In the genomic region with DNA sequence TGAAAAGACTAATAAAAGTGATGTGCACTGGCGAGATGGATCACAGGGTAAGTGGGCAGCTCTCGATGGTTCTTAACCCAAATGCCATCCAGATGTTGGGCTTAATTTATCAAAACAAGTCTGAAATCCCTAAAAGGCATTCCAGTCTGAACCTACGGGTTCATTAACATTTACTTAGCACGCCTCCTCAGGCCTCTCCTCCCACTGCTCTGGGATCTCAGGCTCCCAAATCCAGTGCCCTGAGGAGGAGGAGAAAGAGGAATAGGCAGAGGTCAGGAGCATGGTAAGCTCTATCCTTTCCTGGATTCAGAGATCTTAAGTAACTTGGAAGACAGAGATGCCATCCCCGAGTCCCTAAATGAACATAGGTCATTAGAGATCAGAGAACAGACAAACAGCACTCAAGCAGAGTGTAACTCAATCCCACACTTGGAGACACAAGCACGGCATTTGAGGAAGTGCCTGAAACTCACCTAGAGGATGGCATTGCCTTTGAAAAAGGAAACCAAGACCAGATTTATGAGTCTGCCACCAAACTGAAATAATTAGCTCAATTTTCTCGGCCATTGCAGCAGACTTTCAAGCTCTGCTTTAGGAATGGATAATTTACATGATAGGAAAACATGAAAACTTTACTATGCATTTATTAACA, we compare ENCODE assay signal across 17 cellular contexts.
DNase-seq lines count a peak whose midpoint lies in the region; ATAC-seq and TF ChIP-seq lines count a peak whose summit lies in the region.
"Had no signal": no experiment of that assay in that cellular context is flagged by ENCODE, and none has a peak within 500 bp of the region (broad histone marks: within the 10 kb centered on the region; RNA-seq: fewer than 3 reads in every experiment).

No MANE protein-coding gene starts in this region.

- no peaks in the 10 kb centered on the region for H4K20me1 ChIP-seq in GM23338 (replicated peaks; ENCODE audit: insufficient read depth)

- H3K79me2 ChIP-seq in GM23338 (replicated peaks; ENCODE audit: insufficient read depth), result no peaks in the 10 kb centered on the region

- peaks cover 5% of the 10 kb centered on the region; the same call in 1 of the 2 replicates for H3K9me2 ChIP-seq in GM23338 (ENCODE audit: insufficient read depth)

- CTCF ChIA-PET in HEK293 (lab: Yijun Ruan, JAX), result no interaction called here

- no peak overlapping the region; the same call in 1 of the 2 replicates for H3K4me2 ChIP-seq in GM23338

- H3F3A ChIP-seq in GM23338 (replicated peaks; ENCODE audit: low read depth), result no peaks in the 10 kb centered on the region

- peaks cover 16% of the 10 kb centered on the region for H3K9me3 Mint-ChIP-seq in GM23338
- H3K9me3 Mint-ChIP-seq in nephron progenitor cell, result peaks cover 37% of the 10 kb centered on the region

- H3K27me3 ChIP-seq in GM23338 (ENCODE audit: insufficient read depth) (no peaks in the 10 kb centered on the region), esophagus muscularis mucosa (no peaks in the 10 kb centered on the region)

- no peak overlapping the region for H3K27ac ChIP-seq in GM23338 (ENCODE audit: low read depth)
- no peak overlapping the region for H3K27ac ChIP-seq in HEK293 (ENCODE audit: extremely low read depth, low read depth, low read length)
- no peak overlapping the region for H3K27ac ChIP-seq in esophagus muscularis mucosa (replicated peaks in 1 of 4)
- H3K27ac ChIP-seq: GM23248, HL-60 had no signal

- TF ChIP-seq POLR2A in esophagus muscularis mucosa (IDR thresholded peaks at IDR 0.05; ENCODE audit: low read depth), result no peak

- no peak for TF ChIP-seq EP300 in esophagus muscularis mucosa (IDR thresholded peaks at IDR 0.05)

- H3K4me1 Mint-ChIP-seq in GM23338, result peaks cover 5% of the 10 kb centered on the region; the same call in 2 of the 3 replicates
- peaks cover 31% of the 10 kb centered on the region for H3K4me1 Mint-ChIP-seq in nephron progenitor cell
- H3K4me1 Mint-ChIP-seq: B cell had no signal

- intact Hi-C loops in esophagus muscularis mucosa (cut with DNase I), result no loop called here

- H3K36me3 ChIP-seq in GM23338 (ENCODE audit: insufficient read depth) (no peaks in the 10 kb centered on the region), HEK293 (ENCODE audit: control insufficient read depth in 2 of 2, insufficient read depth in 1 of 2, low read length in 2 of 2) (no peaks in the 10 kb centered on the region), esophagus muscularis mucosa (no peaks in the 10 kb centered on the region)

- TF ChIP-seq CTCF in GM23338 (conservative IDR thresholded peaks at IDR 0.05; ENCODE audit: low read depth in 2 of 2), result no peak
- TF ChIP-seq CTCF in HEK293 (tag by site-specific recombination; IDR thresholded peaks at IDR 0.05), result no peak
- no peak for TF ChIP-seq CTCF in esophagus muscularis mucosa (IDR thresholded peaks at IDR 0.05)
- no peak for TF ChIP-seq CTCF in nephron progenitor cell (IDR thresholded peaks at IDR 0.05)

- H3K4me3 ChIP-seq in GM23338 (no peak overlapping the region), HEK293 (ENCODE audit: low read depth, low read length) (no peak overlapping the region), esophagus muscularis mucosa (no peak overlapping the region)
- H3K4me3 ChIP-seq: GM23248 had no signal

- H3K9me3 ChIP-seq in HEK293 (ENCODE audit: control insufficient read depth, insufficient read depth, low read depth, low read length) (no peaks in the 10 kb centered on the region), esophagus muscularis mucosa (peaks cover 0 to 3% (median 0%) of the 10 kb centered on the region in 4 donors)

- POLR2A ChIA-PET in HEK293 (lab: Yijun Ruan, JAX), result no interaction called here

- H3K27ac Mint-ChIP-seq in GM23338 (no peak overlapping the region), nephron progenitor cell (peak overlapping the region; percentile 81)
- H3K27ac Mint-ChIP-seq: B cell; CD4-positive, alpha-beta T cell had no signal

- H3K36me3 Mint-ChIP-seq in GM23338 (ENCODE audit: low read depth), result peaks cover 3% of the 10 kb centered on the region
- peaks cover 14% of the 10 kb centered on the region for H3K36me3 Mint-ChIP-seq in nephron progenitor cell (ENCODE audit: low read depth)

- peak; percentile 49; the same call in 2 of the 3 replicates for ATAC-seq in GM23338

- DNase-seq in GM23338 (ENCODE audit: low spot score), result peak; percentile 25
- peak; percentile 47 for DNase-seq in esophagus muscularis mucosa (ENCODE audit: extremely low spot score)
- no peak for DNase-seq in nephron progenitor cell
- DNase-seq in DMS153 treated with DMSO at 0.1 percent for 48 hours (lab: John Stamatoyannopoulos, UW; ENCODE audit: unreplicated experiment), result no peak
- DNase-seq in glomerular visceral epithelial cell (ENCODE audit: extremely low spot score), result no peak
- DNase-seq in kidney glomerular epithelial cell (lab: John Stamatoyannopoulos, UW), result no peak
- DNase-seq: C1 segment of cervical spinal cord; Calu3; CD4-positive, alpha-beta T cell; DMS 273 treated with DMSO at 0.1 percent for 48 hours; DMS79; HCEC 1CT; KBM-7 had no signal

- H2AFZ ChIP-seq in GM23338, result peak overlapping the region; percentile 80; the same call in 1 of the 2 replicates
- H2AFZ ChIP-seq: GM23248 had no signal

- H3K4me1 ChIP-seq in GM23338 (ENCODE audit: insufficient read depth) (peaks cover under 1% of the 10 kb centered on the region), HEK293 (ENCODE audit: control insufficient read depth, insufficient read depth, low read length) (no peaks in the 10 kb centered on the region), esophagus muscularis mucosa (no peaks in the 10 kb centered on the region)

- whole genome bisulfite sequencing in esophagus muscularis mucosa, result 86% methylated on average over 7 of the region's 7 CpGs

- H3K4me3 Mint-ChIP-seq in GM23338 (no peak overlapping the region), nephron progenitor cell (no peak overlapping the region)
- H3K4me3 Mint-ChIP-seq: B cell; CD4-positive, alpha-beta T cell had no signal

- H3K27me3 Mint-ChIP-seq in GM23338 (ENCODE audit: insufficient read depth, low read depth, poor library complexity), result peaks cover 10% of the 10 kb centered on the region
- peaks cover 3% of the 10 kb centered on the region for H3K27me3 Mint-ChIP-seq in nephron progenitor cell (ENCODE audit: low read depth, poor library complexity)
- H3K27me3 Mint-ChIP-seq: B cell had no signal

TF ChIP-seq in GM23338, 12 proteins besides CTCF, POLR2A, EP300 and RAD21:
- TF ChIP-seq POLR2AphosphoS5 (IDR thresholded peaks at IDR 0.05; ENCODE audit: low read depth) (no peak), CREB1 (CRISPR knock-in tag; IDR thresholded peaks at IDR 0.05; ENCODE audit: low read depth) (no peak), NANOG (IDR thresholded peaks at IDR 0.05; ENCODE audit: borderline replicate concordance) (no peak), ZNF114 (CRISPR knock-in tag; IDR thresholded peaks at IDR 0.05) (no peak)
- TF ChIP-seq, protein P1, sequence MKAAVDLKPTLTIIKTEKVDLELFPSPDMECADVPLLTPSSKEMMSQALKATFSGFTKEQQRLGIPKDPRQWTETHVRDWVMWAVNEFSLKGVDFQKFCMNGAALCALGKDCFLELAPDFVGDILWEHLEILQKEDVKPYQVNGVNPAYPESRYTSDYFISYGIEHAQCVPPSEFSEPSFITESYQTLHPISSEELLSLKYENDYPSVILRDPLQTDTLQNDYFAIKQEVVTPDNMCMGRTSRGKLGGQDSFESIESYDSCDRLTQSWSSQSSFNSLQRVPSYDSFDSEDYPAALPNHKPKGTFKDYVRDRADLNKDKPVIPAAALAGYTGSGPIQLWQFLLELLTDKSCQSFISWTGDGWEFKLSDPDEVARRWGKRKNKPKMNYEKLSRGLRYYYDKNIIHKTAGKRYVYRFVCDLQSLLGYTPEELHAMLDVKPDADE (IDR thresholded peaks at IDR 0.05), result no peak

TF ChIP-seq in HEK293, 187 proteins besides CTCF, POLR2A, EP300 and RAD21:
- TF ChIP-seq ZFHX2 (tag by site-specific recombination; conservative IDR thresholded peaks at IDR 0.05), result peak; percentile 75
- TF ChIP-seq, protein P2, sequence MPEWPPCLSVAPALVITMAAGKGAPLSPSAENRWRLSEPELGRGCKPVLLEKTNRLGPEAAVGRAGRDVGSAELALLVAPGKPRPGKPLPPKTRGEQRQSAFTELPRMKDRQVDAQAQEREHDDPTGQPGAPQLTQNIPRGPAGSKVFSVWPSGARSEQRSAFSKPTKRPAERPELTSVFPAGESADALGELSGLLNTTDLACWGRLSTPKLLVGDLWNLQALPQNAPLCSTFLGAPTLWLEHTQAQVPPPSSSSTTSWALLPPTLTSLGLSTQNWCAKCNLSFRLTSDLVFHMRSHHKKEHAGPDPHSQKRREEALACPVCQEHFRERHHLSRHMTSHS (tag by site-specific recombination; IDR thresholded peaks at IDR 0.05), result no peak
- TF ChIP-seq EGR2 (tag by site-specific recombination; IDR thresholded peaks at IDR 0.05; ENCODE audit: low read depth), result peak; percentile 44; the same call in 1 of the 2 replicates

Comparison
In these comparisons a context has a peak if more than half of its experiments do, and no peak if none do; other contexts are left out.
1. DNase-seq: peak in GM23338 (single experiment) and esophagus muscularis mucosa (single experiment); none in nephron progenitor cell (single experiment), DMS153 treated with DMSO at 0.1 percent for 48 hours (single experiment), glomerular visceral epithelial cell (single experiment) and kidney glomerular epithelial cell (single experiment).